Comparison of ENCODE assay signal across 27 cellular contexts in the genomic region with DNA sequence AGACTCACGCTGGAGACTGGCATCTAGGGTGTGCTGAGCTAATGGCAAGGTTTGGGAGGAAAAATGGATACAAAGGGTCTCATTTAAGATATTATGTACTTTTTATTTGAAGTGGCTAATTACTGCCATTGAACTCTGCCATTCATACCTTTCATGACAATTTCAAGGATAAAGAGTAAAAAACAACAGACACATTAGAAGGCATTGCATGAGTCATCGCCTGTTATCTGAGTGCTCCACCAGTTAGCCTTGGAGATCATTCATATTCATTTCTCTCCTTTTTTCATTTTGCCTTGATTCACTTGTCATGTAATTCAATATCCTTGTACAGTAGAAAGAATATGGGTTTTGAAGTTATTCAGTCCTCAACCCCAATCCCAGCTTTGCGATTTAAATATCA.
A peak's percentile ranks its signal among the peaks of the same experiment; 100 is the strongest.
DNase-seq lines count a peak whose midpoint lies in the region; ATAC-seq and TF ChIP-seq lines count a peak whose summit lies in the region.
"Had no signal": no experiment of that assay in that cellular context is flagged by ENCODE, and none has a peak within 500 bp of the region (broad histone marks: within the 10 kb centered on the region; RNA-seq: fewer than 3 reads in every experiment).

No MANE protein-coding gene starts in this region.

- no peak for TF ChIP-seq CTCF in fibroblast of pulmonary artery (IDR thresholded peaks at IDR 0.05; ENCODE audit: low read length, missing control alignments)

- ATAC-seq in HG02763 (IDR thresholded peaks at IDR 0.05; ENCODE audit: unreplicated experiment) (no peak), GM21515 (IDR thresholded peaks at IDR 0.05; ENCODE audit: unreplicated experiment) (no peak)
- ATAC-seq: body of pancreas; GM12878; naive thymus-derived CD8-positive, alpha-beta T cell; T-cell had no signal

- no peak overlapping the region for H3K4me3 ChIP-seq in fibroblast of pulmonary artery (replicated peaks; ENCODE audit: low read depth, low read length)
- H3K4me3 ChIP-seq: body of pancreas, GM12878, vagina had no signal

- DNase-seq in DMS153 (lab: John Stamatoyannopoulos, UW) (peak; percentile 62), M059J (ENCODE audit: low read depth) (peak; percentile 14), NCI-H748 (lab: John Stamatoyannopoulos, UW; ENCODE audit: unreplicated experiment) (peak; percentile 97), fibroblast of pulmonary artery (ENCODE audit: low read depth) (peak; percentile 1), NCI-H2196 treated with DMSO at 0.1 percent for 48 hours (lab: John Stamatoyannopoulos, UW; ENCODE audit: unreplicated experiment) (no peak), NK-92 (lab: John Stamatoyannopoulos, UW; ENCODE audit: unreplicated experiment) (no peak)
- DNase-seq: activated CD4-positive, alpha-beta T cell treated with anti-CD3 and anti-CD28 coated beads, Interleukin-2, amount 10 ng/mL, durations not matched to agents 24 days and 14 days; activated CD8-positive, alpha-beta memory T cell treated with anti-CD3 and anti-CD28 coated beads, Interleukin-2, amount 50 U/mL, for 48 hours; activated naive CD4-positive, alpha-beta T cell treated with anti-CD3 and anti-CD28 coated beads, Interleukin-2, amount 10 ng/mL, durations not matched to agents 7 days and 5 days; AML-193; body of pancreas; Calu3; cortex of kidney; foreskin fibroblast; GDM1; IMR-90; mesenchymal stem cell; MM.1S; naive thymus-derived CD8-positive, alpha-beta T cell; Right ventricle myocardium superior; small intestine; stimulated activated CD4-positive, alpha-beta T cell treated with anti-CD3 and anti-CD28 coated beads, Interleukin-4, amount 100 ng/mL, for 24 hours; T-cell had no signal

Comparison
In these comparisons a context has a peak if more than half of its experiments do, and no peak if none do; other contexts are left out.
1. DNase-seq: peak in DMS153 (single experiment), M059J (single experiment), NCI-H748 (single experiment) and fibroblast of pulmonary artery (single experiment); none in NCI-H2196 treated with DMSO at 0.1 percent for 48 hours (single experiment) and NK-92 (single experiment).